ENCODE assay signal across 17 cellular contexts in genomic region chr14:23487216-23487615, GRCh38. TPM values are rescaled to one million over a fixed set of nuclear protein-coding genes. Genes with fewer than 3 reads are reported as not detected.
"Had no signal": no experiment of that assay in that cellular context is flagged by ENCODE, and none has a peak within 500 bp of the region (broad histone marks: within the 10 kb centered on the region; RNA-seq: fewer than 3 reads in every experiment).

No MANE protein-coding gene starts in this region.

- H3K4me3 Mint-ChIP-seq: central memory CD8-positive, alpha-beta T cell; natural killer cell; stimulated activated naive CD8-positive, alpha-beta T cell treated with anti-CD3 and anti-CD28 coated beads, Interleukin-15, Interleukin-2, amounts not matched to agents 100 ng/mL and 50 ng/mL, for 24 hours; T-helper 2 cell treated with Interferon-gamma antibody and Interleukin-4, amounts not matched to agents 5 μg/mL and 100 μg/mL, for 36 hours had no signal

- H3K9me3 ChIP-seq: adrenal gland, thoracic aorta had no signal

- H3K27ac ChIP-seq: adrenal gland, thoracic aorta had no signal

- H3K4me1 ChIP-seq: adrenal gland had no signal

- H3K36me3 ChIP-seq: adrenal gland, thoracic aorta had no signal

- ATAC-seq: activated CD4-positive, CD25-positive, alpha-beta regulatory T cell treated with anti-CD3 and anti-CD28 coated beads, Interleukin-2, amount 50 U/mL, for 24 hours; esophagus mucosa; natural killer cell had no signal

- H3K27me3 Mint-ChIP-seq: central memory CD8-positive, alpha-beta T cell; stimulated activated naive CD8-positive, alpha-beta T cell treated with anti-CD3 and anti-CD28 coated beads, Interleukin-15, Interleukin-2, amounts not matched to agents 100 ng/mL and 50 ng/mL, for 24 hours had no signal

- H3K4me3 ChIP-seq: adrenal gland, thoracic aorta had no signal

- H3K9me3 Mint-ChIP-seq: central memory CD8-positive, alpha-beta T cell; natural killer cell; stimulated activated naive CD8-positive, alpha-beta T cell treated with anti-CD3 and anti-CD28 coated beads, Interleukin-15, Interleukin-2, amounts not matched to agents 100 ng/mL and 50 ng/mL, for 24 hours; T-helper 2 cell treated with Interferon-gamma antibody and Interleukin-4, amounts not matched to agents 5 μg/mL and 100 μg/mL, for 36 hours had no signal

- H3K27ac Mint-ChIP-seq: stimulated activated naive CD8-positive, alpha-beta T cell treated with anti-CD3 and anti-CD28 coated beads, Interleukin-15, Interleukin-2, amounts not matched to agents 100 ng/mL and 50 ng/mL, for 24 hours; T-helper 2 cell treated with Interferon-gamma antibody and Interleukin-4, amounts not matched to agents 5 μg/mL and 100 μg/mL, for 36 hours had no signal

- DNase-seq: activated CD4-positive, alpha-beta T cell treated with anti-CD3 and anti-CD28 coated beads, Interleukin-2, amount 50 U/mL, for 4 hours; activated naive CD4-positive, alpha-beta T cell treated with anti-CD3 and anti-CD28 coated beads, Interleukin-2, amount 50 U/mL, for 16 hours; activated T-cell treated with anti-CD3 and anti-CD28 coated beads, Interleukin-2, amount 50 U/mL, for 1 hour; adrenal gland; glutamatergic neuron; natural killer cell; stimulated activated CD4-positive, alpha-beta T cell treated with anti-CD3 and anti-CD28 coated beads, Interleukin-12 subunit alpha, Interleukin-12 subunit beta, amount 100 ng/mL, for 4 hours had no signal

- H3K36me3 Mint-ChIP-seq: natural killer cell had no signal

- H3K27me3 ChIP-seq: adrenal gland had no signal

RNA-seq across cellular contexts. Expression of gene MYH7, which starts 51.8 kb away (rescaled TPM):
- total RNA-seq: dermis microvascular lymphatic vessel endothelial cell, lung microvascular endothelial cell, natural killer cell, osteoblast, pulmonary artery endothelial cell had no signal
